In the genomic region with DNA sequence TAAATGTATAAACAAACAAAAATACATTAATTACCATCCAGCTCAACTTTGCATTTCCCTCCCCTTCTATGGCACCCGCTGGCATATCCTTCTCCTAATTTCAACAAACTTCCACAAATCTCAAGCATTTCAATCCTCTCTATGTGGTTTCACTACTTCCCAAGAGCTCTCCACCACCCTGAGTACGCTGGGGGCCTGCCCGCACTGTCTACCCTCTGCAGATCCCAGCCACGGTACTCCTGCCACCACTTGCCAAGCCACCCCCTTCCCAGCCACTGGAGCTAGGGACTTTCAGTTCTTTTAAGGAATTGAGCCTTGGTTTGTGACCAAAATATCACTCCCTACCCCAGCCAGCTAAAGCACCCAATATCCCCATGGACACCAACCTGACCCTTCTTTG, we compare ENCODE assay signal across 12 cellular contexts. TPM values are rescaled to one million over a fixed set of nuclear protein-coding genes. Genes with fewer than 3 reads are reported as not detected.
DNase-seq lines count a peak whose midpoint lies in the region; ATAC-seq and TF ChIP-seq lines count a peak whose summit lies in the region.
"Had no signal": no experiment of that assay in that cellular context is flagged by ENCODE, and none has a peak within 500 bp of the region (broad histone marks: within the 10 kb centered on the region; RNA-seq: fewer than 3 reads in every experiment).

No MANE protein-coding gene starts in this region.

- H3K9me3 ChIP-seq in CD4-positive, CD25-positive, alpha-beta regulatory T cell (ENCODE audit: control insufficient read depth in 2 of 2, low read length in 2 of 2) = no peaks in the 10 kb centered on the region
- H3K9me3 ChIP-seq in OCI-LY1 (ENCODE audit: low read length) = no peaks in the 10 kb centered on the region
- no peaks in the 10 kb centered on the region for H3K9me3 ChIP-seq in psoas muscle

- TF ChIP-seq CTCF in OCI-LY1 (IDR thresholded peaks at IDR 0.05; ENCODE audit: low read length) (no peak), dorsolateral prefrontal cortex (IDR thresholded peaks at IDR 0.05 in 54 of 56, conservative IDR thresholded peaks at IDR 0.05 in 2 of 56; ENCODE audit: low read depth in 1 of 56, partially characterized antibody in 56 of 56) (no peak), psoas muscle (IDR thresholded peaks at IDR 0.05) (no peak)

- H3K36me3 Mint-ChIP-seq in CD4-positive, CD25-positive, alpha-beta regulatory T cell = no peaks in the 10 kb centered on the region

- peak overlapping the region; percentile 85 to 89 (median 87) for H3K27ac Mint-ChIP-seq in CD4-positive, CD25-positive, alpha-beta regulatory T cell

- H3K79me2 ChIP-seq in OCI-LY1 (ENCODE audit: insufficient read depth, low read length) = peaks cover 3% of the 10 kb centered on the region; the same call in 1 of the 2 replicates

- no peak overlapping the region for H3K4me3 ChIP-seq in CD4-positive, CD25-positive, alpha-beta regulatory T cell (ENCODE audit: low read depth, low read length)
- no peak overlapping the region for H3K4me3 ChIP-seq in OCI-LY1 (ENCODE audit: low read depth, low read length, poor library complexity, severe bottlenecking)
- H3K4me3 ChIP-seq in dorsolateral prefrontal cortex = peak overlapping the region in 9 of 59 donors; percentile 80 to 94 (median 85)
- H3K4me3 ChIP-seq in psoas muscle = no peak overlapping the region
- no peak overlapping the region for H3K4me3 ChIP-seq in H7 (ENCODE audit: insufficient read depth, low read depth, low read length)

- H3K27me3 Mint-ChIP-seq in CD4-positive, CD25-positive, alpha-beta regulatory T cell = no peaks in the 10 kb centered on the region

- peaks cover 18 to 64% (median 39%) of the 10 kb centered on the region in 4 donors for H3K4me1 Mint-ChIP-seq in CD4-positive, CD25-positive, alpha-beta regulatory T cell

- H3K4me2 ChIP-seq in OCI-LY1 (ENCODE audit: low read length) = no peak overlapping the region

- no peaks in the 10 kb centered on the region for H3K36me3 ChIP-seq in CD4-positive, CD25-positive, alpha-beta regulatory T cell (ENCODE audit: control insufficient read depth, insufficient read depth, low read length)
- no peaks in the 10 kb centered on the region for H3K36me3 ChIP-seq in OCI-LY1 (ENCODE audit: insufficient read depth, low read length)
- H3K36me3 ChIP-seq in psoas muscle (ENCODE audit: insufficient read depth in 1 of 2, low read depth in 1 of 2) = peaks cover 0 to 41% of the 10 kb centered on the region in 2 donors
- no peaks in the 10 kb centered on the region for H3K36me3 ChIP-seq in H7 (replicated peaks; ENCODE audit: control insufficient read depth, insufficient read depth, low read length)

- no peak overlapping the region for H3K27ac ChIP-seq in CD4-positive, CD25-positive, alpha-beta regulatory T cell (ENCODE audit: insufficient read depth, low read length, poor library complexity, severe bottlenecking)
- peak overlapping the region; percentile 85 for H3K27ac ChIP-seq in OCI-LY1 (ENCODE audit: low read depth, low read length, poor library complexity, severe bottlenecking)
- peak overlapping the region in 50 of 59 donors; percentile 37 to 100 (median 97) for H3K27ac ChIP-seq in dorsolateral prefrontal cortex
- peak overlapping the region; percentile 92 for H3K27ac ChIP-seq in psoas muscle

- 75 to 93% (median 85%) methylated on average over 4 of the region's 4 CpGs for WGBS in psoas muscle, 3 donors

- H3K4me1 ChIP-seq in CD4-positive, CD25-positive, alpha-beta regulatory T cell (ENCODE audit: control insufficient read depth, insufficient read depth, low read length, poor library complexity, severe bottlenecking) = peaks cover 45% of the 10 kb centered on the region
- H3K4me1 ChIP-seq in OCI-LY1 (ENCODE audit: insufficient read depth, low read length, severe bottlenecking) = peaks cover 70% of the 10 kb centered on the region
- H3K4me1 ChIP-seq in psoas muscle = peaks cover 29% of the 10 kb centered on the region

- no peak for DNase-seq in CD4-positive, CD25-positive, alpha-beta regulatory T cell
- DNase-seq in dorsolateral prefrontal cortex (no peak), psoas muscle (no peak), H7 (no peak), NCI-H146 (lab: John Stamatoyannopoulos, UW) (no peak), NCI-H1105 treated with DMSO at 0.1 percent for 48 hours (lab: John Stamatoyannopoulos, UW) (no peak)
- DNase-seq: anterior cingulate cortex, NCI-H1092 had no signal

- no peaks in the 10 kb centered on the region for H3K9me2 ChIP-seq in OCI-LY1 (ENCODE audit: low read depth, low read length)

- ATAC-seq in CD4-positive, CD25-positive, alpha-beta regulatory T cell (ENCODE audit: low read depth in 2 of 2) = no peak
- no peak for ATAC-seq in psoas muscle
- no peak for ATAC-seq in HG02885 (IDR thresholded peaks at IDR 0.05; ENCODE audit: poor library complexity, unreplicated experiment)
- ATAC-seq: left lobe of liver had no signal

- H3K4me3 Mint-ChIP-seq in CD4-positive, CD25-positive, alpha-beta regulatory T cell = peak overlapping the region; percentile 61 to 90 (median 86)

- no peaks in the 10 kb centered on the region for H3K27me3 ChIP-seq in CD4-positive, CD25-positive, alpha-beta regulatory T cell (ENCODE audit: control insufficient read depth, insufficient read depth, low read length)
- H3K27me3 ChIP-seq in OCI-LY1 (ENCODE audit: insufficient read depth, low read length) = no peaks in the 10 kb centered on the region
- H3K27me3 ChIP-seq in dorsolateral prefrontal cortex = no peaks in the 10 kb centered on the region
- H3K27me3 ChIP-seq in psoas muscle (ENCODE audit: insufficient read depth in 3 of 3, low read length in 2 of 3) = no peaks in the 10 kb centered on the region
- peaks cover 4% of the 10 kb centered on the region for H3K27me3 ChIP-seq in H7 (ENCODE audit: control insufficient read depth, insufficient read depth, low read length)

- no peak overlapping the region for H2AFZ ChIP-seq in OCI-LY1 (ENCODE audit: low read length)

- H3K9me3 Mint-ChIP-seq in CD4-positive, CD25-positive, alpha-beta regulatory T cell = no peaks in the 10 kb centered on the region

- intact Hi-C loops in dorsolateral prefrontal cortex (cut with DNase I) (loop anchor here in 1 of 2 donors (2.0 kb wide), 2 partner anchors 31 to 65 kb away; no protein-coding TSS in a partner anchor), psoas muscle (cut with DNase I) (loop anchor here in 1 of 2 donors (5.0 kb wide), 1 partner anchor 71 kb away; no protein-coding TSS in a partner anchor)

- H3K9ac ChIP-seq in OCI-LY1 (ENCODE audit: low read length) = no peak overlapping the region

- no peaks in the 10 kb centered on the region; the same call in 1 of the 2 replicates for H3F3A ChIP-seq in OCI-LY1 (ENCODE audit: insufficient read depth, low read length)

- H4K20me1 ChIP-seq in OCI-LY1 (ENCODE audit: insufficient read depth, low read length) = no peaks in the 10 kb centered on the region

RNA-seq across cellular contexts. Expression of gene TK2, which starts 1.9 kb away (rescaled TPM):
- 8.2 TPM for total RNA-seq in CD4-positive, CD25-positive, alpha-beta regulatory T cell
- polyA plus RNA-seq in CD4-positive, CD25-positive, alpha-beta regulatory T cell = 1 to 10 TPM; 5.1 to 8.8 (median 7.7) TPM
- total RNA-seq in dorsolateral prefrontal cortex (10 to 100 TPM; 39.7 to 71.2 (median 51.5) TPM), psoas muscle (10 to 100 TPM; 10.0 to 14.7 (median 12.2) TPM)
- 1 to 10 TPM; 4.0 to 9.2 (median 7.4) TPM for polyA plus RNA-seq in psoas muscle
- total RNA-seq in H7 (2014; rRNA removed; shearing (Covaris generic)) = 7.9 and 10.1 TPM in 2 replicates

RNA-seq across cellular contexts. Expression of gene CKLF, which starts 4.3 kb away (rescaled TPM):
- 48.2 TPM for total RNA-seq in CD4-positive, CD25-positive, alpha-beta regulatory T cell
- 100 to 1,000 TPM; 157 to 242 (median 168) TPM for polyA plus RNA-seq in CD4-positive, CD25-positive, alpha-beta regulatory T cell
- total RNA-seq in dorsolateral prefrontal cortex = 10 to 100 TPM in 119 of 120 experiments, 1 to 10 TPM in 1; 9.9 to 33.4 (median 19.9) TPM
- 1 to 10 TPM; 4.1 to 8.7 (median 6.4) TPM for total RNA-seq in psoas muscle
- polyA plus RNA-seq in psoas muscle = 10 to 100 TPM in 2 of 3 donors, 1 to 10 TPM in 1; 5.4 to 21.1 (median 14.8) TPM
- 34.7 and 35.0 TPM in 2 replicates for total RNA-seq in H7 (2014; rRNA removed; shearing (Covaris generic))

RNA-seq across cellular contexts. Expression of gene CMTM1, which starts 18.2 kb away (rescaled TPM):
- 3.2 TPM for total RNA-seq in CD4-positive, CD25-positive, alpha-beta regulatory T cell
- polyA plus RNA-seq in CD4-positive, CD25-positive, alpha-beta regulatory T cell = 1 to 10 TPM in 2 of 4 donors, under 1 TPM in 2; 0.26 to 1.7 (median 0.96) TPM
- 10 to 100 TPM in 61 of 120 experiments, 1 to 10 TPM in 59; 5.4 to 19.5 (median 10.1) TPM for total RNA-seq in dorsolateral prefrontal cortex
- total RNA-seq in psoas muscle = 1 to 10 TPM in 1 of 4 donors, under 1 TPM in 1, not detected in 2; 0.76 to 1.1 TPM
- polyA plus RNA-seq in psoas muscle = under 1 TPM in 2 of 3 donors, not detected in 1; 0.04 to 0.25 TPM
- total RNA-seq in H7 (2014; rRNA removed; shearing (Covaris generic)) = 1.4 and 2.1 TPM in 2 replicates

RNA-seq across cellular contexts. Expression of gene CMTM2, which starts 31.2 kb away (rescaled TPM):
- 0.49 TPM for total RNA-seq in CD4-positive, CD25-positive, alpha-beta regulatory T cell
- polyA plus RNA-seq in CD4-positive, CD25-positive, alpha-beta regulatory T cell = not detected
- 1 to 10 TPM in 52 of 120 experiments, under 1 TPM in 37, not detected in 31; 0.43 to 5.1 (median 1.1) TPM for total RNA-seq in dorsolateral prefrontal cortex
- total RNA-seq in psoas muscle = not detected
- polyA plus RNA-seq in psoas muscle = under 1 TPM in 1 of 3 donors, not detected in 2; 0.17 TPM
- 0.48 TPM in 1 of 2 replicates, not detected in the other for total RNA-seq in H7 (2014; rRNA removed; shearing (Covaris generic))
- total RNA-seq: fibroblast of lung, left lobe of liver had no signal
- polyA plus RNA-seq: fibroblast of lung had no signal

RNA-seq across cellular contexts. Expression of gene CMTM3, which starts 56.4 kb away (rescaled TPM):
- total RNA-seq in CD4-positive, CD25-positive, alpha-beta regulatory T cell = 83.1 TPM
- 100 to 1,000 TPM in 3 of 4 donors, 10 to 100 TPM in 1; 98.6 to 127 (median 124) TPM for polyA plus RNA-seq in CD4-positive, CD25-positive, alpha-beta regulatory T cell
- total RNA-seq in dorsolateral prefrontal cortex = 10 to 100 TPM in 26 of 120 experiments, 1 to 10 TPM in 94; 3.4 to 15.7 (median 7.1) TPM
- total RNA-seq in psoas muscle = 1 to 10 TPM; 3.9 to 7.6 (median 5.2) TPM
- 1 to 10 TPM; 2.6 to 5.9 (median 3.5) TPM for polyA plus RNA-seq in psoas muscle
- 12.5 and 18.6 TPM in 2 replicates for total RNA-seq in H7 (2014; rRNA removed; shearing (Covaris generic))
